In the genomic region with DNA sequence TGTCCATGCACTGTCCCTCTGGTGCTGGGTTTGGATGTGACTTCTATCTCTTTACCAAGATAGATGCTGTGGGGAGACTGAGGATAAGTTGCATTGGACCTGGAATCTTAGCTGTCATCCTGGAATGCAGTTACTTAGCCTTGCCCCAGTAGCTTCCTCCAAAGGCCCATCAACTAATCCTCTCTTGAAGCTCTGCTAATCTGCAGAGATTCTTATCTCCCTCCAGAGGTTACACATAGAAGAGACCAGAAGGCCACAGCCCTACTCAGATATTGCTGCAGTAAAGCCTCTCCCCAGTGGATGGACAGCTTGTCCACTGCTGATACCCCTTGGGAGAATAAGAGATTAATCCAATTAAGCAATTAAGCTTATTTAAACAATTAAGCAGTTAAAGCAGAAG, we compare ENCODE assay signal across 22 cellular contexts.
DNase-seq lines count a peak whose midpoint lies in the region; ATAC-seq lines count a peak whose summit lies in the region.
"Had no signal": no experiment of that assay in that cellular context is flagged by ENCODE, and none has a peak within 500 bp of the region (broad histone marks: within the 10 kb centered on the region; RNA-seq: fewer than 3 reads in every experiment).

No MANE protein-coding gene starts in this region.

- no peak overlapping the region for H3K4me3 Mint-ChIP-seq in stimulated activated naive CD8-positive, alpha-beta T cell treated with anti-CD3 and anti-CD28 coated beads, Interleukin-15, amount 100 ng/mL, for 72 hours
- H3K4me3 Mint-ChIP-seq: CD14-positive monocyte had no signal

- H3K9me3 Mint-ChIP-seq in stimulated activated naive CD8-positive, alpha-beta T cell treated with anti-CD3 and anti-CD28 coated beads, Interleukin-15, amount 100 ng/mL, for 72 hours, result no peaks in the 10 kb centered on the region

- no peaks in the 10 kb centered on the region for H3K27me3 Mint-ChIP-seq in stimulated activated naive CD8-positive, alpha-beta T cell treated with anti-CD3 and anti-CD28 coated beads, Interleukin-15, amount 100 ng/mL, for 72 hours

- DNase-seq in NCI-H748 (lab: John Stamatoyannopoulos, UW; ENCODE audit: unreplicated experiment) (peak; percentile 48), NCI-H748 treated with DMSO at 0.1 percent for 48 hours (lab: John Stamatoyannopoulos, UW) (no peak), NCI-H82 (lab: John Stamatoyannopoulos, UW) (peak; percentile 97), islet precursor cell (peak; percentile 62), NCI-H526 treated with DMSO at 0.1 percent for 48 hours (lab: John Stamatoyannopoulos, UW) (no peak), NCI-H187 treated with DMSO at 0.1 percent for 48 hours (lab: John Stamatoyannopoulos, UW) (no peak), NCI-H2029 (lab: John Stamatoyannopoulos, UW) (no peak)
- no peak for DNase-seq in stimulated activated naive CD8-positive, alpha-beta T cell treated with anti-CD3 and anti-CD28 coated beads, Interleukin-15, amount 100 ng/mL, for 72 hours
- DNase-seq: ACHN; BE2C; DMS53; GDM1; NCI-H1092; NCI-H1417 treated with DMSO at 0.1 percent for 48 hours; NCI-H1694 treated with DMSO at 0.1 percent for 48 hours; NCI-H2171 treated with DMSO at 0.1 percent for 48 hours; NCI-H446; NCI-H69; NK-92 treated with Interleukin-12 subunit alpha and Interleukin-12 subunit beta, amount 100 ng/mL, for 24 hours; PC-3; SJCRH30 had no signal

- no peak for ATAC-seq in stimulated activated naive CD8-positive, alpha-beta T cell treated with anti-CD3 and anti-CD28 coated beads, Interleukin-15, amount 100 ng/mL, for 72 hours
- ATAC-seq: PC-3 had no signal

- peaks cover 16% of the 10 kb centered on the region for H3K4me1 Mint-ChIP-seq in stimulated activated naive CD8-positive, alpha-beta T cell treated with anti-CD3 and anti-CD28 coated beads, Interleukin-15, amount 100 ng/mL, for 72 hours
- H3K4me1 Mint-ChIP-seq: CD14-positive monocyte had no signal

- H3K27ac Mint-ChIP-seq in stimulated activated naive CD8-positive, alpha-beta T cell treated with anti-CD3 and anti-CD28 coated beads, Interleukin-15, amount 100 ng/mL, for 72 hours, result no peak overlapping the region
- H3K27ac Mint-ChIP-seq: CD14-positive monocyte had no signal

Comparison
In these comparisons a context has a peak if more than half of its experiments do, and no peak if none do; other contexts are left out.
1. DNase-seq: peak in NCI-H748 (single experiment), NCI-H82 (single experiment) and islet precursor cell (single experiment); none in NCI-H748 treated with DMSO at 0.1 percent for 48 hours (single experiment), NCI-H526 treated with DMSO at 0.1 percent for 48 hours (single experiment), NCI-H187 treated with DMSO at 0.1 percent for 48 hours (single experiment), NCI-H2029 (single experiment) and stimulated activated naive CD8-positive, alpha-beta T cell treated with anti-CD3 and anti-CD28 coated beads, Interleukin-15, amount 100 ng/mL, for 72 hours (0 of 2).